In genomic region chr7:16606704-16607103, GRCh38 we compare ENCODE assay signal across 22 cellular contexts. TPM values are rescaled to one million over a fixed set of nuclear protein-coding genes. Genes with fewer than 3 reads are reported as not detected.
DNase-seq lines count a peak whose midpoint lies in the region; ATAC-seq and TF ChIP-seq lines count a peak whose summit lies in the region.
"Had no signal": no experiment of that assay in that cellular context is flagged by ENCODE, and none has a peak within 500 bp of the region (broad histone marks: within the 10 kb centered on the region; RNA-seq: fewer than 3 reads in every experiment).

No MANE protein-coding gene starts in this region.

- H3K27me3 ChIP-seq in OCI-LY3 (ENCODE audit: low read depth, low read length), result no peaks in the 10 kb centered on the region
- no peaks in the 10 kb centered on the region for H3K27me3 ChIP-seq in aorta (ENCODE audit: control insufficient read depth in 1 of 2, insufficient read depth in 2 of 2, low read length in 1 of 2)

- no peaks in the 10 kb centered on the region for H3K9me3 Mint-ChIP-seq in neural crest cell
- H3K9me3 Mint-ChIP-seq: CD8-positive, alpha-beta memory T cell had no signal

- H3K4me1 ChIP-seq in OCI-LY3 (ENCODE audit: low read length) (peaks cover 30% of the 10 kb centered on the region), aorta (ENCODE audit: control insufficient read depth in 1 of 2, insufficient read depth in 2 of 2, low read length in 2 of 2) (no peaks in the 10 kb centered on the region)

- H3K27ac ChIP-seq in OCI-LY3 (ENCODE audit: low read length) (peak overlapping the region; percentile 73), aorta (ENCODE audit: low read depth in 1 of 2, low read length in 2 of 2) (no peak overlapping the region)
- H3K27ac ChIP-seq: C4-2B, KMS-11 had no signal

- H3K36me3 ChIP-seq in OCI-LY3 (replicated peaks; ENCODE audit: low read depth, low read length) (peaks cover 9% of the 10 kb centered on the region), aorta (ENCODE audit: control insufficient read depth in 1 of 2, insufficient read depth in 2 of 2, low read length in 1 of 2) (peaks cover 3 to 5% of the 10 kb centered on the region in 2 donors)

- H3K79me2 ChIP-seq in OCI-LY3 (ENCODE audit: low read length), result no peaks in the 10 kb centered on the region

- H3K27me3 Mint-ChIP-seq in neural crest cell (ENCODE audit: low read depth), result no peaks in the 10 kb centered on the region
- H3K27me3 Mint-ChIP-seq: CD8-positive, alpha-beta memory T cell had no signal

- no peak overlapping the region for H2AFZ ChIP-seq in OCI-LY3 (ENCODE audit: low read depth, low read length)

- no peak overlapping the region for H3K9ac ChIP-seq in OCI-LY3 (ENCODE audit: low read length)
- H3K9ac ChIP-seq: KMS-11 had no signal

- H3K4me2 ChIP-seq in OCI-LY3 (ENCODE audit: low read length), result peak overlapping the region; percentile 43
- H3K4me2 ChIP-seq: KMS-11 had no signal

- H3K9me3 ChIP-seq in OCI-LY3 (ENCODE audit: insufficient read depth, low read length), result no peaks in the 10 kb centered on the region
- H3K9me3 ChIP-seq in aorta (ENCODE audit: control insufficient read depth, low read length), result no peaks in the 10 kb centered on the region

- ATAC-seq in GM18498 (IDR thresholded peaks at IDR 0.05; ENCODE audit: unreplicated experiment) (peak; percentile 46), HG02870 (IDR thresholded peaks at IDR 0.05; ENCODE audit: unreplicated experiment) (peak; percentile 54), aorta (ENCODE audit: low FRiP score) (no peak), HG02678 (IDR thresholded peaks at IDR 0.05; ENCODE audit: unreplicated experiment) (no peak)
- ATAC-seq: HCT116, Panc1, SK-N-SH treated with all-trans-retinoic acid at 6 μM for 48 hours had no signal

- TF ChIP-seq CTCF in OCI-LY3 (IDR thresholded peaks at IDR 0.05; ENCODE audit: low read depth, low read length) (no peak), neural crest cell (conservative IDR thresholded peaks at IDR 0.05) (no peak)

- peaks cover 16% of the 10 kb centered on the region for H3K36me3 Mint-ChIP-seq in neural crest cell (ENCODE audit: low read depth)

- H4K20me1 ChIP-seq in OCI-LY3 (ENCODE audit: insufficient read depth, low read length), result no peaks in the 10 kb centered on the region

- intact Hi-C loops in aorta (cut with DNase I), result loop anchor here in 1 of 2 donors (10.0 kb wide), 1 partner anchor 308 kb away; no protein-coding TSS in a partner anchor

- DNase-seq in neural crest cell (ENCODE audit: low read depth, low spot score), result no peak
- DNase-seq in NCI-H1694 treated with DMSO at 0.1 percent for 48 hours (lab: John Stamatoyannopoulos, UW), result no peak
- DNase-seq in aorta, result no peak
- DNase-seq: Calu3; CD8-positive, alpha-beta memory T cell; GDM1; NCI-H1092 treated with DMSO at 0.1 percent for 48 hours; NCI-H1436 treated with DMSO at 0.1 percent for 48 hours; NCI-H2029; NCI-H226; NCI-H524; NCI-H774; NK-92 treated with Interleukin-12 subunit alpha and Interleukin-12 subunit beta, amount 100 ng/mL, for 24 hours had no signal

- 84% methylated on average over 3 of the region's 3 CpGs for WGBS in aorta, 2 donors

- H3K27ac Mint-ChIP-seq in neural crest cell (ENCODE audit: unreplicated experiment), result peak overlapping the region; percentile 24

- no peaks in the 10 kb centered on the region for H3K4me1 Mint-ChIP-seq in neural crest cell
- H3K4me1 Mint-ChIP-seq: CD8-positive, alpha-beta memory T cell had no signal

- H3K4me3 Mint-ChIP-seq in neural crest cell, result no peak overlapping the region
- H3K4me3 Mint-ChIP-seq: CD8-positive, alpha-beta memory T cell had no signal

- H3K4me3 ChIP-seq in OCI-LY3 (ENCODE audit: low read length) (no peak overlapping the region), aorta (ENCODE audit: low read length in 2 of 2) (no peak overlapping the region)

RNA-seq across cellular contexts. Expression of gene ANKMY2, which starts 38.9 kb away (rescaled TPM):
- total RNA-seq in neural crest cell, result 24.7 and 25.0 TPM in 2 replicates
- 10 to 100 TPM; 13.5 to 22.5 TPM for total RNA-seq in aorta
- polyA plus RNA-seq in aorta, result 10 to 100 TPM in 1 of 2 donors, 1 to 10 TPM in 1; 9.4 to 12.3 TPM

RNA-seq across cellular contexts. Expression of gene BZW2, which starts 39.3 kb away (rescaled TPM):
- total RNA-seq in neural crest cell (98.2 and 108 TPM in 2 replicates), aorta (10 to 100 TPM; 31.1 to 32.8 TPM)
- polyA plus RNA-seq in aorta, result 10 to 100 TPM in 1 of 2 donors, 1 to 10 TPM in 1; 9.0 to 14.5 TPM

Comparison
In these comparisons a context has a peak if more than half of its experiments do, and no peak if none do; other contexts are left out.
1. ATAC-seq: peak in GM18498 (single experiment) and HG02870 (single experiment); none in aorta (single experiment) and HG02678 (single experiment).